Comparison of ENCODE assay signal across 1 cellular context in the genomic region with DNA sequence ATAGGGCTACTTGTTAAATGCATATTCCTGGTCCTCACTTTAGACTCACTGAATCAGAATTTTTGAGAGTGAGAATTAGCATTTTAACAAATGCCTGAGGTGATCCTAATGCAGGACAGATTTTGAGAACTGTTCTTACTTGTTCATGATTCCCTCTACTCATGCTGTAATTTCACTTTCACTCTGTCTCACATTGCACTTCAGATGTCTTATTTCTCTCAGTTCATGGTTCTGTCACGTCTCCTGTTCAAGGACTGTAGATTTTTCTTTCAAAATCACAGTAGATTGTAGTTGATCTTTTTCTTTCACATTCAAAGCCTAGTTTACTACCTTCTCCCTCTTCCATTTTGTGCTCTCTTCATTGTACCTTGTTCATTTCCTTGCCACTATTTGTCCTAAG.
TF ChIP-seq lines count a peak whose summit lies in the region.

No MANE protein-coding gene starts in this region.

TF ChIP-seq in GM12878, 131 proteins besides CTCF, POLR2A, EP300 and RAD21 (continued from another document):
- TF ChIP-seq ZNF217 (IDR thresholded peaks at IDR 0.05) (0 out of 2 replicates have a peak, but pooled peaks have one; percentile 18), ASH2L (IDR thresholded peaks at IDR 0.05; ENCODE audit: borderline replicate concordance, low read depth) (0 out of 2 replicates have a peak, but pooled peaks have one; percentile 43), IKZF2 (IDR thresholded peaks at IDR 0.05) (peak in 1 of 2 experiments; percentile 39; a peak in 1 of 4 replicates)
- TF ChIP-seq, protein P1, sequence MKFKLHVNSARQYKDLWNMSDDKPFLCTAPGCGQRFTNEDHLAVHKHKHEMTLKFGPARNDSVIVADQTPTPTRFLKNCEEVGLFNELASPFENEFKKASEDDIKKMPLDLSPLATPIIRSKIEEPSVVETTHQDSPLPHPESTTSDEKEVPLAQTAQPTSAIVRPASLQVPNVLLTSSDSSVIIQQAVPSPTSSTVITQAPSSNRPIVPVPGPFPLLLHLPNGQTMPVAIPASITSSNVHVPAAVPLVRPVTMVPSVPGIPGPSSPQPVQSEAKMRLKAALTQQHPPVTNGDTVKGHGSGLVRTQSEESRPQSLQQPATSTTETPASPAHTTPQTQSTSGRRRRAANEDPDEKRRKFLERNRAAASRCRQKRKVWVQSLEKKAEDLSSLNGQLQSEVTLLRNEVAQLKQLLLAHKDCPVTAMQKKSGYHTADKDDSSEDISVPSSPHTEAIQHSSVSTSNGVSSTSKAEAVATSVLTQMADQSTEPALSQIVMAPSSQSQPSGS (IDR thresholded peaks at IDR 0.05; ENCODE audit: low read length), result peak; percentile 66; the same call in 1 of the 2 replicates
TF ChIP-seq in GM12878: peak in this region for 8.
